ENCODE assay signal across 8 cellular contexts in genomic region chr5:180811012-180811622, GRCh38. TPM values are rescaled to one million over a fixed set of nuclear protein-coding genes. Genes with fewer than 3 reads are reported as not detected.
DNase-seq lines count a peak whose midpoint lies in the region; ATAC-seq and TF ChIP-seq lines count a peak whose summit lies in the region.

No MANE protein-coding gene starts in this region.

- TF ChIP-seq POLR2A in spleen (IDR thresholded peaks at IDR 0.05), result no peak

- DNase-seq in NCI-H2227 treated with DMSO at 0.1 percent for 48 hours (lab: John Stamatoyannopoulos, UW) (peak; percentile 30), NCI-H2227 (lab: John Stamatoyannopoulos, UW; ENCODE audit: unreplicated experiment) (no peak), right cardiac atrium (no peak), spleen (no peak), DMS53 treated with DMSO at 0.1 percent for 48 hours (lab: John Stamatoyannopoulos, UW; ENCODE audit: unreplicated experiment) (no peak), NCI-H524 (lab: John Stamatoyannopoulos, UW) (no peak)

- H3K27me3 ChIP-seq in right cardiac atrium (ENCODE audit: control insufficient read depth, insufficient read depth) (no peaks in the 10 kb centered on the region), spleen (replicated peaks in 1 of 7) (no peaks in the 10 kb centered on the region)

- no peak for TF ChIP-seq CTCF in VCaP (conservative IDR thresholded peaks at IDR 0.05)
- no peak for TF ChIP-seq CTCF in spleen (IDR thresholded peaks at IDR 0.05 in 8 of 11, conservative IDR thresholded peaks at IDR 0.05 in 3 of 11)

- H3K36me3 ChIP-seq in spleen, result peaks cover 0 to 7% (median 0%) of the 10 kb centered on the region in 6 donors

- 9% methylated on average over 22 of the region's 22 CpGs for WGBS in right cardiac atrium
- 8 to 14% (median 12%) methylated on average over 15 to 22 of the region's 22 CpGs for WGBS in spleen, 5 donors

- H3K4me3 ChIP-seq in right cardiac atrium (ENCODE audit: low read length) (peak overlapping the region; percentile 70), spleen (peak overlapping the region; percentile 53 to 90 (median 62))

- intact Hi-C loops in right cardiac atrium (cut with DNase I), result no loop called here
- intact Hi-C loops in spleen (cut with DNase I; ENCODE audit: low total_unique reads), result no loop called here

- H3K27ac ChIP-seq in VCaP (peak overlapping the region; percentile 99), right cardiac atrium (ENCODE audit: low read length) (peak overlapping the region; percentile 91), spleen (peak overlapping the region; percentile 96 to 99 (median 99))

- H3K9me3 ChIP-seq in right cardiac atrium (ENCODE audit: control insufficient read depth, low read length) (no peaks in the 10 kb centered on the region), spleen (no peaks in the 10 kb centered on the region)

- ATAC-seq in right cardiac atrium (no peak), GM18511 (IDR thresholded peaks at IDR 0.05; ENCODE audit: unreplicated experiment) (no peak)

- H3K4me1 ChIP-seq in right cardiac atrium (ENCODE audit: control insufficient read depth, insufficient read depth, low read length), result peaks cover 18% of the 10 kb centered on the region
- H3K4me1 ChIP-seq in spleen, result peaks cover 40 to 93% (median 66%) of the 10 kb centered on the region in 6 donors

RNA-seq across cellular contexts. Expression of gene MGAT1, which starts 8.5 kb away (rescaled TPM):
- 100 to 1,000 TPM in 1 of 4 donors, 10 to 100 TPM in 3; 74.3 to 119 (median 82.7) TPM for total RNA-seq in right cardiac atrium
- polyA plus RNA-seq in right cardiac atrium, result 87.6 TPM
- 100 to 1,000 TPM; 182 to 270 (median 252) TPM for total RNA-seq in spleen
- 100 to 1,000 TPM in 1 of 3 donors, 10 to 100 TPM in 2; 61.2 to 164 (median 74.9) TPM for polyA plus RNA-seq in spleen

RNA-seq across cellular contexts. Expression of gene ZFP62, which starts 50.0 kb away (rescaled TPM):
- total RNA-seq in right cardiac atrium (10 to 100 TPM; 19.7 to 22.8 (median 20.6) TPM), spleen (10 to 100 TPM; 26.0 to 31.5 (median 28.5) TPM)
- polyA plus RNA-seq in right cardiac atrium (12.0 TPM), spleen (10 to 100 TPM; 20.2 to 27.2 (median 22.0) TPM)
